11 cellular contexts compared by ENCODE assay signal in genomic region chr18:51044928-51045587, GRCh38. TPM values are rescaled to one million over a fixed set of nuclear protein-coding genes. Genes with fewer than 3 reads are reported as not detected.
DNase-seq lines count a peak whose midpoint lies in the region; ATAC-seq and TF ChIP-seq lines count a peak whose summit lies in the region.
"Had no signal": no experiment of that assay in that cellular context is flagged by ENCODE, and none has a peak within 500 bp of the region (broad histone marks: within the 10 kb centered on the region; RNA-seq: fewer than 3 reads in every experiment).

No MANE protein-coding gene starts in this region.

- H3K4me3 ChIP-seq in BJ (ENCODE audit: low read depth, low read length): peak overlapping the region; percentile 2; the same call in 1 of the 2 replicates
- H3K4me3 ChIP-seq: psoas muscle had no signal

- H3K9me3 Mint-ChIP-seq in chondrocyte (ENCODE audit: low read depth): no peaks in the 10 kb centered on the region
- no peaks in the 10 kb centered on the region for H3K9me3 Mint-ChIP-seq in mesothelial cell of epicardium
- H3K9me3 Mint-ChIP-seq: activated B cell treated with CpG ODN at 0.5 μM for 24 hours had no signal

- CTCF ChIA-PET in BJ (lab: Yijun Ruan, JAX) (interaction anchor here (0.8 to 1.5 kb wide), 4 partner anchors 9 to 225 kb away, joined by 3 to 6 read pairs (median 4); partner anchors contain the start of gene MRO), HEK293T (lab: Yijun Ruan, JAX) (interaction anchor here (1.2 kb wide), 1 partner anchor 10 kb away, joined by 3 read pairs; no protein-coding TSS in a partner anchor)

- POLR2A ChIA-PET in BJ (lab: Charles Lee): no interaction called here
- POLR2A ChIA-PET in HEK293T (lab: Yijun Ruan, JAX): interaction anchor here (1.7 kb wide), 1 partner anchor 15 kb away, joined by 5 read pairs; the partner anchor contains the start of gene SMAD4

- no peak for ATAC-seq in esophagus mucosa

- H3K27me3 Mint-ChIP-seq in chondrocyte (ENCODE audit: low read depth): no peaks in the 10 kb centered on the region
- no peaks in the 10 kb centered on the region for H3K27me3 Mint-ChIP-seq in mesothelial cell of epicardium (ENCODE audit: low read depth)
- H3K27me3 Mint-ChIP-seq: activated B cell treated with CpG ODN at 0.5 μM for 24 hours had no signal

- peaks cover 4% of the 10 kb centered on the region for H3K36me3 Mint-ChIP-seq in chondrocyte (ENCODE audit: low read depth)
- H3K36me3 Mint-ChIP-seq in mesothelial cell of epicardium: peaks cover 12% of the 10 kb centered on the region

- no peak for TF ChIP-seq CTCF in BJ (IDR thresholded peaks at IDR 0.05; ENCODE audit: insufficient read depth, low read depth, low read length)
- no peak for TF ChIP-seq CTCF in chondrocyte (IDR thresholded peaks at IDR 0.05)
- no peak for TF ChIP-seq CTCF in mesothelial cell of epicardium (IDR thresholded peaks at IDR 0.05; ENCODE audit: unreplicated experiment)

- no peak for DNase-seq in BJ (ENCODE audit: low read depth)
- DNase-seq in HEK293T (ENCODE audit: extremely low spot score): peak; percentile 7
- no peak for DNase-seq in chondrocyte (ENCODE audit: low spot score)
- no peak for DNase-seq in mesothelial cell of epicardium (ENCODE audit: low spot score in 2 of 2, unreplicated experiment in 2 of 2)
- DNase-seq in activated effector memory CD4-positive, alpha-beta T cell treated with anti-CD3 and anti-CD28 coated beads, Interleukin-2, amount 50 U/mL, for 16 hours: no peak
- DNase-seq in DMS 273 treated with DMSO at 0.1 percent for 48 hours (lab: John Stamatoyannopoulos, UW): no peak
- DNase-seq in activated CD4-positive, CD25-positive, alpha-beta regulatory T cell (lab: John Stamatoyannopoulos, UW): no peak
- DNase-seq: activated B cell treated with CpG ODN at 0.5 μM for 24 hours, hypothalamus, psoas muscle had no signal

- no peaks in the 10 kb centered on the region for H3K27me3 ChIP-seq in BJ (ENCODE audit: control insufficient read depth, insufficient read depth, low read length)

- H3K36me3 ChIP-seq in BJ (ENCODE audit: control insufficient read depth, insufficient read depth, low read length): no peaks in the 10 kb centered on the region

- H3K27ac Mint-ChIP-seq in chondrocyte (ENCODE audit: unreplicated experiment) (peak overlapping the region; percentile 67), mesothelial cell of epicardium (peak overlapping the region; percentile 95)
- H3K27ac Mint-ChIP-seq: activated B cell treated with CpG ODN at 0.5 μM for 24 hours had no signal

- H3K4me1 Mint-ChIP-seq in chondrocyte (ENCODE audit: low read depth): peaks cover 50% of the 10 kb centered on the region
- H3K4me1 Mint-ChIP-seq in mesothelial cell of epicardium: peaks cover 26% of the 10 kb centered on the region

- H3K4me3 Mint-ChIP-seq in chondrocyte (ENCODE audit: unreplicated experiment) (no peak overlapping the region), mesothelial cell of epicardium (peak overlapping the region; percentile 15)
- H3K4me3 Mint-ChIP-seq: activated B cell treated with CpG ODN at 0.5 μM for 24 hours had no signal

TF ChIP-seq in HEK293T, 16 proteins besides CTCF, POLR2A, EP300 and RAD21:
- no peak for TF ChIP-seq SP1 (IDR thresholded peaks at IDR 0.05)
- peak; percentile 88 for TF ChIP-seq PKNOX1 (IDR thresholded peaks at IDR 0.05)
- TF ChIP-seq CTBP1 (IDR thresholded peaks at IDR 0.05; ENCODE audit: borderline replicate concordance): peak; percentile 57; the same call in 1 of the 2 replicates
- TF ChIP-seq SUZ12 (IDR thresholded peaks at IDR 0.05): no peak
TF ChIP-seq in HEK293T: peak in this region for 2.

RNA-seq across cellular contexts. Expression of gene SMAD4, which starts 15.0 kb away (rescaled TPM):
- 85.8 and 101 TPM in 2 replicates for polyA plus RNA-seq in BJ (2011; rRNA removed)
- 48.9 and 51.7 TPM in 2 replicates for polyA minus RNA-seq in BJ (2011; rRNA and poly(A)+ RNA removed)
- total RNA-seq in chondrocyte (106 to 119 TPM (median 113 TPM) in 3 replicates), mesothelial cell of epicardium (147 to 152 TPM (median 148 TPM) in 3 replicates), esophagus mucosa (38.9 TPM)
